ENCODE assay signal across 8 cellular contexts in the genomic region with DNA sequence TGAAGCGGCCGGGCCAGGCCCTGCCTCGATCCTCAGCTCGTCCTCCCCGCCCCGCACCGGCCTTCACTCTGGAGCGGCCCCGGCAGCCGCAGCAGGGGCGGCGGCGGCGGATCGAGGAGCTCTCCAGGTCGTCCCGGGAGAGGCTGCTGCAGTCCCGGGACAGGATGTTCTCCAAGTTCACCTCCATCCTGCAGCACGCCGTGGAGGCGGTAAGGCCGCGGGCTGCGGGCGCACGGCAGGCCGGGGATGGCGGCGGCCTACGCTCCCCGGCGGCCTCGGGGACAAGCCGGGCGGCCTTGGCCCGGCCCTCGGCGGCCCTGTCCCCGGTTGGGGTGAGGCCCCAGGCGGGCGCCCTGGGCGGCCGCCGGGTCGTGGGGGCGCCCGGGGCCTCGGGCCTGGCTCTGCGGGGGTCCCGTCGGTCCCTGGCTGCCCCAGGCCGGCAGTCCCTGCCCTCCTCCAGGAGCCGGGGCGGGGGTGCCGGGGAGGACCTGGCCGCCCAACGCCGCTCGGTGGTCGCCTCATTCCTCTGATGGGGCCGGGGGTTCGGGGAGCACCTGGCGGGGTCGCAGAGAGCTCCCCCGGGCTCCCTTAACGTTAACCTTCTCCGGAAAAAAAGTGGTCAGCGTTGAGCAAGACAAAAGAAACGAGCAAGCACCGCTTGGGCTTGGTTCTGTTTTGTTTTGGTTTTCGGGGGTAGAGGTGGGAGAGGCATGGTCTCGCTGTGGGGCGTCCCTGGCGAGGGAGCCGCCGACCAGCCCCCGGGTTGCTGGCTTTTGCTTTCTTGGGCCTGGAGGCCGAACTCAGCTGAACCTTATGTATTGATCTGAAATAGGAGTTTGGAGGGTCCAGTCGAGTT. TPM values are rescaled to one million over a fixed set of nuclear protein-coding genes. Genes with fewer than 3 reads are reported as not detected.
DNase-seq lines count a peak whose midpoint lies in the region; ATAC-seq and TF ChIP-seq lines count a peak whose summit lies in the region.

No MANE protein-coding gene starts in this region.

- peak in 2 of 3 experiments; percentile 4 to 49 for DNase-seq in activated CD8-positive, alpha-beta memory T cell treated with anti-CD3 and anti-CD28 coated beads for 48 hours (ENCODE audit: low read depth in 2 of 3, low spot score in 2 of 3)
- DNase-seq in activated CD8-positive, alpha-beta memory T cell treated with anti-CD3 and anti-CD28 coated beads for 24 hours = no peak
- DNase-seq in NCI-H526 treated with DMSO at 0.1 percent for 48 hours (lab: John Stamatoyannopoulos, UW) = peak; percentile 23
- DNase-seq in activated naive CD4-positive, alpha-beta T cell treated with Interleukin-2 at 50 U/mL for 16 hours = peak; percentile 45
- peak; percentile 27 to 36 for DNase-seq in uterus

- TF ChIP-seq POLR2A in gastroesophageal sphincter (IDR thresholded peaks at IDR 0.05) (peak in 1 of 2 donors; percentile 20), uterus (IDR thresholded peaks at IDR 0.05) (no peak)

- peak; percentile 36 for ATAC-seq in HG02840 (IDR thresholded peaks at IDR 0.05; ENCODE audit: low FRiP score, unreplicated experiment)
- ATAC-seq in gastroesophageal sphincter = peak; percentile 70

- H3K4me1 ChIP-seq in gastroesophageal sphincter (peaks cover 8 to 48% (median 17%) of the 10 kb centered on the region in 3 donors), neutrophil (ENCODE audit: control insufficient read depth in 1 of 2, insufficient read depth in 1 of 2, low read depth in 1 of 2, low read length in 1 of 2) (peaks cover 46 to 50% of the 10 kb centered on the region in 2 experiments), uterus (no peaks in the 10 kb centered on the region)

- H3K4me3 ChIP-seq in gastroesophageal sphincter = peak overlapping the region; percentile 68 to 96
- H3K4me3 ChIP-seq in neutrophil (ENCODE audit: low read depth in 1 of 2, low read length in 1 of 2) = peak overlapping the region; percentile 74 to 98
- peak overlapping the region; percentile 58 to 98 for H3K4me3 ChIP-seq in uterus

- WGBS in gastroesophageal sphincter (ENCODE audit: low coverage in 1 of 2), 2 donors = 0% methylated on average over 9 of the region's 79 CpGs

- H3K27ac ChIP-seq in gastroesophageal sphincter (peak overlapping the region; percentile 81 to 99 (median 98)), neutrophil (peak overlapping the region; percentile 96), uterus (peak overlapping the region; percentile 98 to 99)

- H3K27me3 ChIP-seq in gastroesophageal sphincter (no peaks in the 10 kb centered on the region), neutrophil (no peaks in the 10 kb centered on the region), uterus (no peaks in the 10 kb centered on the region)

- intact Hi-C loops in uterus (cut with DNase I; ENCODE audit: low total_unique reads) = no loop called here

- TF ChIP-seq CTCF in gastroesophageal sphincter (IDR thresholded peaks at IDR 0.05) (peak in 1 of 4 experiments; percentile 27), neutrophil (IDR thresholded peaks at IDR 0.05) (peak; percentile 27), uterus (IDR thresholded peaks at IDR 0.05) (no peak)

- H3K9me3 ChIP-seq in gastroesophageal sphincter (no peaks in the 10 kb centered on the region), neutrophil (no peaks in the 10 kb centered on the region), uterus (no peaks in the 10 kb centered on the region)

- H3K36me3 ChIP-seq in gastroesophageal sphincter (no peaks in the 10 kb centered on the region), neutrophil (no peaks in the 10 kb centered on the region), uterus (no peaks in the 10 kb centered on the region)

- no peak for TF ChIP-seq EP300 in gastroesophageal sphincter (IDR thresholded peaks at IDR 0.05)

RNA-seq across cellular contexts. Expression of a gene that starts 0.6 kb away (rescaled TPM):
- total RNA-seq in gastroesophageal sphincter (10 to 100 TPM; 33.4 to 51.5 (median 35.9) TPM), uterus (10 to 100 TPM; 22.0 to 61.5 (median 56.5) TPM)
